Comparison of ENCODE assay signal across 33 cellular contexts in genomic region chr4:169379688-169380087, GRCh38.
"Had no signal": no experiment of that assay in that cellular context is flagged by ENCODE, and none has a peak within 500 bp of the region (broad histone marks: within the 10 kb centered on the region; RNA-seq: fewer than 3 reads in every experiment).

No MANE protein-coding gene starts in this region.

- H3K36me3 ChIP-seq: adrenal gland, ascending aorta, brain microvascular endothelial cell, breast epithelium, cardiac muscle cell had no signal

- H3K27ac ChIP-seq: adrenal gland, ascending aorta, body of pancreas, brain microvascular endothelial cell, breast epithelium, cardiac muscle cell had no signal

- FAIRE-seq: astrocyte, bronchial epithelial cell had no signal

- ATAC-seq: activated naive CD4-positive, alpha-beta T cell treated with anti-CD3 and anti-CD28 coated beads, Interleukin-2, amount 50 U/mL, for 72 hours; activated naive CD8-positive, alpha-beta T cell treated with anti-CD3 and anti-CD28 coated beads, Interleukin-2, amount 50 U/mL, for 24 hours; activated T-cell treated with anti-CD3 and anti-CD28 coated beads, Interleukin-2, amount 50 U/mL, for 4 hours; activated T-cell treated with anti-CD3 and anti-CD28 coated beads, Interleukin-2, amount 50 U/mL, for 72 hours; activated T-helper 17 cell treated with anti-CD3 and anti-CD28 coated beads, Interleukin-2, amount 50 U/mL, for 72 hours; body of pancreas had no signal

- H3K27me3 ChIP-seq: adrenal gland, ascending aorta, body of pancreas, brain microvascular endothelial cell, breast epithelium, cardiac muscle cell had no signal

- DNase-seq: activated effector memory CD4-positive, alpha-beta T cell treated with anti-CD3 and anti-CD28 coated beads, Interleukin-2, amount 50 U/mL, for 16 hours; activated effector memory CD4-positive, alpha-beta T cell treated with Interleukin-2 at 50 U/mL for 16 hours; activated gamma-delta T cell; activated gamma-delta T cell treated with Interleukin-2 at 50 U/mL for 16 hours; activated naive CD4-positive, alpha-beta T cell; activated naive CD4-positive, alpha-beta T cell treated with anti-CD3 and anti-CD28 coated beads for 36 hours; activated naive CD4-positive, alpha-beta T cell treated with anti-CD3 and anti-CD28 coated beads, Interleukin-2, amount 10 ng/mL, durations not matched to agents 7 days and 5 days; activated naive CD4-positive, alpha-beta T cell treated with anti-CD3 and anti-CD28 coated beads, Interleukin-2, amount 50 U/mL, for 16 hours; activated naive CD4-positive, alpha-beta T cell treated with Interleukin-2 at 50 U/mL for 16 hours; activated naive CD8-positive, alpha-beta T cell treated with anti-CD3 and anti-CD28 coated beads for 36 hours; activated naive CD8-positive, alpha-beta T cell treated with anti-CD3 and anti-CD28 coated beads, Interleukin-2, amount 10 ng/mL, durations not matched to agents 7 days and 5 days; activated naive CD8-positive, alpha-beta T cell treated with anti-CD3 and anti-CD28 coated beads, Interleukin-2, amount 50 U/mL, for 24 hours; activated T-cell treated with anti-CD3 and anti-CD28 coated beads, Interleukin-2, amount 50 U/mL, for 24 hours; activated T-cell treated with anti-CD3 and anti-CD28 coated beads, Interleukin-2, amount 50 U/mL, for 4 hours; activated T-cell treated with anti-CD3 and anti-CD28 coated beads, Interleukin-2, amount 50 U/mL, for 48 hours; activated T-cell treated with anti-CD3 and anti-CD28 coated beads, Interleukin-2, amount 50 U/mL, for 72 hours; adrenal gland; amniotic stem cell; amygdala; anterior cingulate cortex; aorta; body of pancreas; brain microvascular endothelial cell; caudate nucleus; central memory CD4-positive, alpha-beta T cell; cerebellar nuclear complex had no signal

- H3K4me1 ChIP-seq: adrenal gland, ascending aorta, body of pancreas, breast epithelium had no signal

- H3K4me3 ChIP-seq: adrenal gland, ascending aorta, body of pancreas, breast epithelium, cardiac muscle cell had no signal
